ENCODE assay signal across 25 cellular contexts in the genomic region with DNA sequence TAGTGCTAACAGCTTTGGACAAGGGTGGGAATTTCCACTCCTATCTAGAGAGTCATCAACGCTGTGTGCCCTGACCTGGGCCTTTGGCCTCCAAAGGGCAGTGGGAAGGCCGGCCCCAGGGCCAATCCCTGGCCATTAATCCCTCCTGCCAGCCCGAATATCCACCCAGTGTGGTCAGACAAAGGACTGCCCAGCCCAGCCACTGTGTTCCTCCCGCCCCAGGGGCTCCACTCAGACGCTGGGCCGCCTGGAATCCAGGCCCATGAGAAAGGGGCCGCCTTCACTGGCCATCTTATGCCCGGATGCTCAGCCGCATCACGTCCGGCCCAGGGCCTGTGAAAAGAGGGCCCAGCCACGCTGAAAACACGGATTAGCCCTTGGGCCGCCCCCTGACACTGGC. TPM values are rescaled to one million over a fixed set of nuclear protein-coding genes. Genes with fewer than 3 reads are reported as not detected.
"Had no signal": no experiment of that assay in that cellular context is flagged by ENCODE, and none has a peak within 500 bp of the region (broad histone marks: within the 10 kb centered on the region; RNA-seq: fewer than 3 reads in every experiment).

No MANE protein-coding gene starts in this region.

- H3K27ac ChIP-seq: KMS-11 had no signal

- DNase-seq: IMR-90, Kasumi-1, MV-4-11, NCI-H1048, NCI-H1105, NCI-H1417, NCI-H1436 treated with DMSO at 0.1 percent for 48 hours, NCI-H1694, NCI-H187 treated with DMSO at 0.1 percent for 48 hours, NCI-H2029 treated with DMSO at 0.1 percent for 48 hours, NCI-H2107, NCI-H2227 treated with DMSO at 0.1 percent for 48 hours, NCI-H524, NCI-H526 treated with DMSO at 0.1 percent for 48 hours, NCI-H748 treated with DMSO at 0.1 percent for 48 hours, Right ventricle myocardium superior, RPMI8226, SIG-M5, SK-N-SH, SW 1271 had no signal

- H3K9me3 ChIP-seq: SK-N-SH had no signal

- H3K9ac ChIP-seq: KMS-11, SK-N-SH had no signal

- H3K4me2 ChIP-seq: KMS-11, SK-N-SH had no signal

RNA-seq across cellular contexts. Expression of a gene that starts 3.6 kb away (rescaled TPM):
- total RNA-seq: HT-29, IMR-90, MCF 10A, NCI-H460, Right ventricle myocardium superior, SK-MEL-5 had no signal
- polyA plus RNA-seq: SK-N-SH had no signal

RNA-seq across cellular contexts. Expression of a gene that starts 25.4 kb away (rescaled TPM):
- total RNA-seq: Right ventricle myocardium superior had no signal
- polyA plus RNA-seq: SK-N-SH had no signal
